25 cellular contexts compared by ENCODE assay signal in genomic region chr2:23838970-23839369, GRCh38.
DNase-seq lines count a peak whose midpoint lies in the region; ATAC-seq, FAIRE-seq and TF ChIP-seq lines count a peak whose summit lies in the region.
"Had no signal": no experiment of that assay in that cellular context is flagged by ENCODE, and none has a peak within 500 bp of the region (broad histone marks: within the 10 kb centered on the region; RNA-seq: fewer than 3 reads in every experiment).

No MANE protein-coding gene starts in this region.

- H3K9me3 ChIP-seq in H1 (ENCODE audit: insufficient read depth in 2 of 2, low read depth in 1 of 2, low read length in 1 of 2): peaks cover 10 to 12% of the 10 kb centered on the region in 2 experiments; a peak in 2 of 4 replicates
- H3K9me3 ChIP-seq: BE2C had no signal

- no peak overlapping the region for H2BK20ac ChIP-seq in H1 (ENCODE audit: low read length)

- DNase-seq in GM18507 (ENCODE audit: extremely low spot score, insufficient read length, low read depth) (no peak), H1 (ENCODE audit: low read depth in 1 of 2, low spot score in 2 of 2) (no peak)
- no peak for DNase-seq in naive thymus-derived CD8-positive, alpha-beta T cell
- DNase-seq: 8988T; ACHN; BE2C; C1 segment of cervical spinal cord; CD4-positive, alpha-beta memory T cell; CD4-positive, CD25-positive, alpha-beta regulatory T cell; CD8-positive, alpha-beta memory T cell; COR-L47; DMS 273 treated with DMSO at 0.1 percent for 48 hours; DMS153; DMS53; DMS79; DND-41; EL; GDM1 had no signal

- no peak for TF ChIP-seq CTCF in H1 (IDR thresholded peaks at IDR 0.05; ENCODE audit: control extremely low read depth in 1 of 3, insufficient read depth in 1 of 3, low read depth in 1 of 3, low read length in 3 of 3)

- no peak overlapping the region for H4K5ac ChIP-seq in H1 (ENCODE audit: insufficient read length, low read depth, low read length)

- H2AK5ac ChIP-seq in H1 (ENCODE audit: low read depth, low read length): no peak overlapping the region

- no peak for TF ChIP-seq EP300 in H1 (IDR thresholded peaks at IDR 0.05; ENCODE audit: borderline replicate concordance in 1 of 2, low read depth in 2 of 2, low read length in 2 of 2)

- no peaks in the 10 kb centered on the region for H3K27me3 ChIP-seq in H1 (replicated peaks in 1 of 4; ENCODE audit: control insufficient read depth in 3 of 4, extremely low read depth in 1 of 4, insufficient read depth in 3 of 4, low read length in 3 of 4)
- H3K27me3 ChIP-seq: BE2C, BLaER1 had no signal

- no peak overlapping the region for H3K4me3 Mint-ChIP-seq in activated T-helper 17 cell treated with anti-CD3 and anti-CD28 coated beads, Interleukin-2, amount 50 U/mL, for 72 hours
- H3K4me3 Mint-ChIP-seq in naive thymus-derived CD8-positive, alpha-beta T cell: no peak overlapping the region
- H3K4me3 Mint-ChIP-seq: CD14-positive monocyte; CD4-positive, alpha-beta memory T cell; CD4-positive, CD25-positive, alpha-beta regulatory T cell; CD8-positive, alpha-beta memory T cell had no signal

- no peak overlapping the region for H2AFZ ChIP-seq in H1 (ENCODE audit: low read length)

- no peaks in the 10 kb centered on the region for H3K4me1 Mint-ChIP-seq in activated T-helper 17 cell treated with anti-CD3 and anti-CD28 coated beads, Interleukin-2, amount 50 U/mL, for 72 hours
- H3K4me1 Mint-ChIP-seq in naive thymus-derived CD8-positive, alpha-beta T cell: peaks cover 1 to 8% (median 4%) of the 10 kb centered on the region in 4 donors
- H3K4me1 Mint-ChIP-seq: CD14-positive monocyte had no signal

- 87% methylated on average over 1 of the region's 1 CpG; no CpG with 5 or more reads in 1 of the 2 experiments for WGBS in H1 (ENCODE audit: extremely low coverage in 1 of 2, insufficient coverage in 1 of 2, insufficient read length in 1 of 2, insufficient replicate concordance in 2 of 2, low coverage in 1 of 2, low lambda C conversion rate in 2 of 2, missing lambda C conversion rate in 1 of 2), 2 experiments

- ATAC-seq in activated T-helper 17 cell treated with anti-CD3 and anti-CD28 coated beads, Interleukin-2, amount 50 U/mL, for 72 hours (replicated peaks): no peak
- ATAC-seq in GM21717 (IDR thresholded peaks at IDR 0.05; ENCODE audit: unreplicated experiment): no peak
- ATAC-seq in naive thymus-derived CD8-positive, alpha-beta T cell: no peak
- no peak for ATAC-seq in GM18909 (IDR thresholded peaks at IDR 0.05; ENCODE audit: poor library complexity, unreplicated experiment)
- ATAC-seq: GM12878 had no signal

- H3K4me3 ChIP-seq in H1 (ENCODE audit: extremely low read depth in 1 of 4, insufficient read depth in 2 of 4, low read depth in 3 of 4, low read length in 4 of 4): no peak overlapping the region
- H3K4me3 ChIP-seq: BLaER1, GM12878 had no signal

- no peak overlapping the region for H4K91ac ChIP-seq in H1 (replicated peaks; ENCODE audit: insufficient read length, low read length)

- no peak overlapping the region for H4K8ac ChIP-seq in H1 (ENCODE audit: extremely low read depth, insufficient read depth, low read length)

- peaks cover 0 to 4% (median 0%) of the 10 kb centered on the region in 4 experiments; a peak in 3 of 8 replicates for H3K36me3 ChIP-seq in H1 (ENCODE audit: control insufficient read depth in 2 of 4, insufficient read depth in 4 of 4, low read length in 3 of 4)

- no peak overlapping the region for H2BK12ac ChIP-seq in H1 (ENCODE audit: low read depth, low read length)

- H3K14ac ChIP-seq in H1 (ENCODE audit: insufficient read length): no peak overlapping the region

- POLR2A ChIA-PET in H1 (lab: Charles Lee; ENCODE audit: partially characterized antibody): no interaction called here
- POLR2A ChIA-PET in naive thymus-derived CD8-positive, alpha-beta T cell (lab: Charles Lee): no interaction called here

- FAIRE-seq in GM18507 (lab: Jason Lieb, UNC) (peak; percentile 29), H1 (lab: Jason Lieb, UNC) (peak; percentile 28)
- FAIRE-seq: GM12878, GM19239 had no signal

- no peaks in the 10 kb centered on the region for H3K9me3 Mint-ChIP-seq in activated T-helper 17 cell treated with anti-CD3 and anti-CD28 coated beads, Interleukin-2, amount 50 U/mL, for 72 hours
- peaks cover 0 to 7% (median 0%) of the 10 kb centered on the region in 9 donors for H3K9me3 Mint-ChIP-seq in naive thymus-derived CD8-positive, alpha-beta T cell
- H3K9me3 Mint-ChIP-seq: CD8-positive, alpha-beta memory T cell had no signal

- H3K9ac ChIP-seq in H1 (replicated peaks in 1 of 4; ENCODE audit: extremely low read depth in 1 of 4, low read depth in 3 of 4, low read length in 3 of 4): no peak overlapping the region
- H3K9ac ChIP-seq: BLaER1 had no signal

- no peak overlapping the region for H3K56ac ChIP-seq in H1 (replicated peaks; ENCODE audit: insufficient read length, low read depth, low read length)

- TF ChIP-seq RAD21 in H1 (IDR thresholded peaks at IDR 0.05 in 1 of 2, conservative IDR thresholded peaks at IDR 0.05 in 1 of 2; ENCODE audit: low read depth in 2 of 2, low read length in 2 of 2): no peak

- H3K36me3 Mint-ChIP-seq in activated T-helper 17 cell treated with anti-CD3 and anti-CD28 coated beads, Interleukin-2, amount 50 U/mL, for 72 hours (ENCODE audit: low read depth): peaks cover 23% of the 10 kb centered on the region
- H3K36me3 Mint-ChIP-seq in naive thymus-derived CD8-positive, alpha-beta T cell: peaks cover 7 to 54% (median 25%) of the 10 kb centered on the region in 3 donors

- no peak overlapping the region for H2BK15ac ChIP-seq in H1 (ENCODE audit: low read length)

- TF ChIP-seq POLR2A in H1 (IDR thresholded peaks at IDR 0.05; ENCODE audit: control extremely low read depth in 1 of 2, low read depth in 2 of 2, low read length in 2 of 2): no peak

- no peak overlapping the region for H3K18ac ChIP-seq in H1 (ENCODE audit: extremely low read depth, low read length)

- H3K27me3 Mint-ChIP-seq in activated T-helper 17 cell treated with anti-CD3 and anti-CD28 coated beads, Interleukin-2, amount 50 U/mL, for 72 hours: no peaks in the 10 kb centered on the region
- no peaks in the 10 kb centered on the region for H3K27me3 Mint-ChIP-seq in naive thymus-derived CD8-positive, alpha-beta T cell
- H3K27me3 Mint-ChIP-seq: CD4-positive, alpha-beta memory T cell; CD4-positive, CD25-positive, alpha-beta regulatory T cell; CD8-positive, alpha-beta memory T cell had no signal

- CTCF ChIA-PET in H1 (lab: Charles Lee; ENCODE audit: partially characterized antibody): no interaction called here

- H3K23me2 ChIP-seq in H1 (ENCODE audit: low read depth, low read length): no peaks in the 10 kb centered on the region

- no peaks in the 10 kb centered on the region for H3K79me1 ChIP-seq in H1 (ENCODE audit: low read depth, low read length)

- no peaks in the 10 kb centered on the region for H4K20me1 ChIP-seq in H1 (replicated peaks in 1 of 2; ENCODE audit: control insufficient read depth in 1 of 2, insufficient read depth in 2 of 2, low read length in 2 of 2)
- H4K20me1 ChIP-seq: BLaER1 had no signal

- no peak overlapping the region for H2BK120ac ChIP-seq in H1 (replicated peaks; ENCODE audit: low read depth, low read length)

- no peaks in the 10 kb centered on the region for H3K4me1 ChIP-seq in H1 (replicated peaks in 1 of 4; ENCODE audit: control insufficient read depth in 3 of 4, insufficient read depth in 4 of 4, low read length in 3 of 4)
- H3K4me1 ChIP-seq: BE2C, BLaER1 had no signal

- no peak overlapping the region for H2BK5ac ChIP-seq in H1 (ENCODE audit: low read depth, low read length)

- H3K4me2 ChIP-seq in H1 (ENCODE audit: insufficient read depth in 1 of 2, low read depth in 2 of 2, low read length in 2 of 2): no peak overlapping the region
- H3K4me2 ChIP-seq: BLaER1 had no signal

- H3K23ac ChIP-seq in H1 (ENCODE audit: insufficient read length): no peak overlapping the region

- no peak overlapping the region for H3K4ac ChIP-seq in H1 (replicated peaks; ENCODE audit: insufficient read length, low read depth, low read length)

- no peak overlapping the region for H3K27ac ChIP-seq in H1 (ENCODE audit: low read depth, low read length)
- H3K27ac ChIP-seq: BLaER1 had no signal

- H3K79me2 ChIP-seq in H1 (ENCODE audit: control insufficient read depth in 1 of 2, insufficient read depth in 2 of 2, low read length in 2 of 2): no peaks in the 10 kb centered on the region

- peak overlapping the region; percentile 28 for H3K27ac Mint-ChIP-seq in activated T-helper 17 cell treated with anti-CD3 and anti-CD28 coated beads, Interleukin-2, amount 50 U/mL, for 72 hours
- no peak overlapping the region for H3K27ac Mint-ChIP-seq in naive thymus-derived CD8-positive, alpha-beta T cell
- H3K27ac Mint-ChIP-seq: CD14-positive monocyte had no signal

TF ChIP-seq in H1, 55 proteins besides CTCF, POLR2A, EP300 and RAD21:
- TF ChIP-seq TCF12 (IDR thresholded peaks at IDR 0.05; ENCODE audit: low read depth, low read length) (no peak), NANOG (IDR thresholded peaks at IDR 0.05; ENCODE audit: insufficient read depth, low read depth, low read length, poor library complexity, severe bottlenecking) (no peak), TBP (IDR thresholded peaks at IDR 0.05; ENCODE audit: low read depth, low read length) (no peak), GABPA (IDR thresholded peaks at IDR 0.05; ENCODE audit: borderline replicate concordance, insufficient read depth, low read length) (no peak)
TF ChIP-seq in H1: peak in this region for 0.
